Comparison of ENCODE assay signal across 8 cellular contexts in the genomic region with DNA sequence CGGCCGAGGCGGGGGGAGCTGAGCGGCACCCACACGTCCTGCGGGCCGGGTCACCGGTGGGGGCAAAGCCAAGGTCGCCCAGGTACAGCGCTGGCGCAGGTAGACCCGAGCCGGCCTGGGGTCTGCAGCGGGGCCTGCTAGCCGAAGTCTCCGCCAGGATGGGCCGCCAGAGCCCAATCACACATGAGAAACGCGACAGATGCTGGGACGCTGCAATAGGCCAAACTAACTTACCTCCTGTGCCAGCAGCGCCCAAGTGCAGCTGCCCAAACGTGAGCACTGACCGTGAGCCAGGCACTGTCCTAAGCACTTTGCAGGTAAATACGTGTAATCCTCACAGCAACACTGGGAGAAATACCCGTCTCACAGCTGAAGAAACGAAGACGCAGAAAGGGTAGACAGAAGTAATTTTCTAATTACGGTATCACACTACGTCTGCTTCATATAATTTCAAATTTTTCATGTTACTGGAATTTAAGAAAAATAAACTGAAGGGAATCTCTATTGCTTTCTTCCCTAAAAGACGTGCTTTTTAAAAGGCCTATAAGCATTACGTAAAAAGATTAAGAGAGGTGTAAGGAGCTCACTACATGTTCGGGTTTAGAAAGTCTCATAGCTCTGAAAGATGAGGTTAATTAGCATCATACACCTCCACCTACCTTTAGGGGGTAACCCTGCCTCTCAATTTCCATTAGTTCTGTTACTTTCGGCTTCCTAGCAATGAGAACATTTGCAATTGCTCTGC. TPM values are rescaled to one million over a fixed set of nuclear protein-coding genes. Genes with fewer than 3 reads are reported as not detected.
DNase-seq lines count a peak whose midpoint lies in the region; ATAC-seq and TF ChIP-seq lines count a peak whose summit lies in the region.

No MANE protein-coding gene starts in this region.

- no peaks in the 10 kb centered on the region for H3K36me3 Mint-ChIP-seq in T-helper 1 cell treated with Interleukin-12 subunit alpha and Interleukin-12 subunit beta and Interleukin-4 antibody, amounts not matched to agents 30 μg/mL and 1 μg/mL, for 36 hours (ENCODE audit: low read depth)
- H3K36me3 Mint-ChIP-seq in T-helper 17 cell (ENCODE audit: low read depth) = no peaks in the 10 kb centered on the region

- DNase-seq in T-helper 1 cell (no peak), T-helper 17 cell (peak in 1 of 3 donors; percentile 12), right atrium auricular region (ENCODE audit: low spot score) (no peak), NCI-H510A treated with DMSO at 0.1 percent for 48 hours (lab: John Stamatoyannopoulos, UW) (no peak), NCI-H526 treated with DMSO at 0.1 percent for 48 hours (lab: John Stamatoyannopoulos, UW) (no peak)

- peak overlapping the region; percentile 82 for H3K9ac ChIP-seq in skeletal muscle satellite cell (ENCODE audit: low read depth, low read length)

- H3K27ac ChIP-seq in right atrium auricular region = peak overlapping the region; percentile 67 to 70

- no peak overlapping the region for H3K27ac Mint-ChIP-seq in T-helper 1 cell treated with Interleukin-12 subunit alpha and Interleukin-12 subunit beta and Interleukin-4 antibody, amounts not matched to agents 30 μg/mL and 1 μg/mL, for 36 hours
- no peak overlapping the region for H3K27ac Mint-ChIP-seq in T-helper 17 cell

- no peaks in the 10 kb centered on the region for H3K27me3 ChIP-seq in right atrium auricular region
- H3K27me3 ChIP-seq in skeletal muscle satellite cell (ENCODE audit: control insufficient read depth, insufficient read depth, low read length) = peaks cover 5% of the 10 kb centered on the region

- peak; percentile 27 for ATAC-seq in T-helper 17 cell
- ATAC-seq in HG03097 (IDR thresholded peaks at IDR 0.05; ENCODE audit: low FRiP score, unreplicated experiment) = no peak

- no peaks in the 10 kb centered on the region for H3K4me1 ChIP-seq in right atrium auricular region
- H3K4me1 ChIP-seq in skeletal muscle satellite cell (ENCODE audit: control insufficient read depth, insufficient read depth, low read length) = peaks cover 4% of the 10 kb centered on the region

- no peaks in the 10 kb centered on the region for H3K36me3 ChIP-seq in right atrium auricular region
- no peaks in the 10 kb centered on the region for H3K36me3 ChIP-seq in skeletal muscle satellite cell (ENCODE audit: insufficient read depth, low read length)

- H3K4me1 Mint-ChIP-seq in T-helper 1 cell treated with Interleukin-12 subunit alpha and Interleukin-12 subunit beta and Interleukin-4 antibody, amounts not matched to agents 30 μg/mL and 1 μg/mL, for 36 hours (ENCODE audit: low read depth) = peaks cover 5% of the 10 kb centered on the region
- peaks cover 7% of the 10 kb centered on the region for H3K4me1 Mint-ChIP-seq in T-helper 17 cell

- no peak for TF ChIP-seq CTCF in right atrium auricular region (IDR thresholded peaks at IDR 0.05)

- H3K27me3 Mint-ChIP-seq in T-helper 1 cell treated with Interleukin-12 subunit alpha and Interleukin-12 subunit beta and Interleukin-4 antibody, amounts not matched to agents 30 μg/mL and 1 μg/mL, for 36 hours (ENCODE audit: low read depth) = peaks cover 45% of the 10 kb centered on the region
- H3K27me3 Mint-ChIP-seq in T-helper 17 cell = peaks cover 24% of the 10 kb centered on the region

- H3K4me2 ChIP-seq in skeletal muscle satellite cell (ENCODE audit: low read length) = peak overlapping the region; percentile 79

- H3K4me3 ChIP-seq in right atrium auricular region = peak overlapping the region; percentile 56 to 65
- H3K4me3 ChIP-seq in skeletal muscle satellite cell (ENCODE audit: low read length) = peak overlapping the region; percentile 74

- H3K9me3 ChIP-seq in T-helper 17 cell (ENCODE audit: control insufficient read depth, low read length, poor library complexity, severe bottlenecking) (no peaks in the 10 kb centered on the region), right atrium auricular region (no peaks in the 10 kb centered on the region), skeletal muscle satellite cell (replicated peaks; ENCODE audit: low read length) (no peaks in the 10 kb centered on the region)

- H3K4me3 Mint-ChIP-seq in T-helper 1 cell treated with Interleukin-12 subunit alpha and Interleukin-12 subunit beta and Interleukin-4 antibody, amounts not matched to agents 30 μg/mL and 1 μg/mL, for 36 hours = peak overlapping the region; percentile 49
- H3K4me3 Mint-ChIP-seq in T-helper 17 cell = peak overlapping the region; percentile 37

- no peaks in the 10 kb centered on the region for H3K9me3 Mint-ChIP-seq in T-helper 1 cell treated with Interleukin-12 subunit alpha and Interleukin-12 subunit beta and Interleukin-4 antibody, amounts not matched to agents 30 μg/mL and 1 μg/mL, for 36 hours

RNA-seq across cellular contexts. Expression of a gene that starts 0.6 kb away (rescaled TPM):
- total RNA-seq in T-helper 17 cell (1 to 10 TPM; 3.3 to 6.3 TPM), right atrium auricular region (1 to 10 TPM; 6.8 to 8.5 TPM)
- total RNA-seq in skeletal muscle satellite cell (2012; rRNA removed) = 17.2 and 26.9 TPM in 2 replicates
